Comparison of ENCODE assay signal across 1 cellular context in the genomic region with DNA sequence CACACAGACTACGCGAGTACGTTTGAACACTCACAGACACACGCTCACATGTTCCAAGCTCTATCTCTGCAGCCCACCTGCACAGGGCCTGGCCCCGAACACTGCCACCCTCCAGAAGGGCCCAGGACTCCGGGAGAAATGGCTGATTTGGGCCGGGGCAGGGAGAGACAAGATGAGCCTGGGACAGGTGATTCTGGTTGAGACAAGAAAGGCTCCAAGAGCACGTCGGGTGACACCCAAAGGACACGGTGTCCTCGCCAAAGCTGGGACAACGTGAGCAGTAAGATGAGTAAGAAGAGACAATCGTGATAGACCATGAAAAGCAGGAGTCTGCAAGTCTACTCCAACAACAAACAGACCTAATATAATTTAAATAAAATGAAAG.
TF ChIP-seq lines count a peak whose summit lies in the region.

No MANE protein-coding gene starts in this region.

TF ChIP-seq in HepG2, 621 proteins besides CTCF, POLR2A, EP300 and RAD21:
- TF ChIP-seq ISX (CRISPR knock-in tag; conservative IDR thresholded peaks at IDR 0.05) (no peak), ZNF263 (CRISPR knock-in tag; IDR thresholded peaks at IDR 0.05) (no peak), ZNF589 (CRISPR knock-in tag; conservative IDR thresholded peaks at IDR 0.05) (no peak), HMGA1 (CRISPR knock-in tag; conservative IDR thresholded peaks at IDR 0.05) (no peak), HIVEP1 (CRISPR knock-in tag; IDR thresholded peaks at IDR 0.05) (no peak), CREM (IDR thresholded peaks at IDR 0.05) (no peak), CREM (CRISPR knock-in tag; IDR thresholded peaks at IDR 0.05) (no peak), MATR3 (CRISPR knock-in tag; IDR thresholded peaks at IDR 0.05) (no peak), ZNF577 (CRISPR knock-in tag; IDR thresholded peaks at IDR 0.05; ENCODE audit: borderline replicate concordance, low read depth) (no peak), PAX8 (CRISPR knock-in tag; IDR thresholded peaks at IDR 0.05; ENCODE audit: borderline replicate concordance) (no peak), YY1 (IDR thresholded peaks at IDR 0.05; ENCODE audit: insufficient read depth, insufficient replicate concordance, low read depth, low read length) (no peak), KDM5B (CRISPR knock-in tag; IDR thresholded peaks at IDR 0.05; ENCODE audit: borderline replicate concordance) (no peak), ELF4 (CRISPR knock-in tag; IDR thresholded peaks at IDR 0.05; ENCODE audit: borderline replicate concordance) (no peak), KMT2B (CRISPR knock-in tag; IDR thresholded peaks at IDR 0.05) (no peak), MTA1 (CRISPR knock-in tag; IDR thresholded peaks at IDR 0.05; ENCODE audit: borderline replicate concordance) (no peak)
- TF ChIP-seq, protein P1, sequence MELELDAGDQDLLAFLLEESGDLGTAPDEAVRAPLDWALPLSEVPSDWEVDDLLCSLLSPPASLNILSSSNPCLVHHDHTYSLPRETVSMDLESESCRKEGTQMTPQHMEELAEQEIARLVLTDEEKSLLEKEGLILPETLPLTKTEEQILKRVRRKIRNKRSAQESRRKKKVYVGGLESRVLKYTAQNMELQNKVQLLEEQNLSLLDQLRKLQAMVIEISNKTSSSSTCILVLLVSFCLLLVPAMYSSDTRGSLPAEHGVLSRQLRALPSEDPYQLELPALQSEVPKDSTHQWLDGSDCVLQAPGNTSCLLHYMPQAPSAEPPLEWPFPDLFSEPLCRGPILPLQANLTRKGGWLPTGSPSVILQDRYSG (CRISPR knock-in tag; IDR thresholded peaks at IDR 0.05) = no peak
TF ChIP-seq in HepG2: peak in this region for 0.
